In the genomic region with DNA sequence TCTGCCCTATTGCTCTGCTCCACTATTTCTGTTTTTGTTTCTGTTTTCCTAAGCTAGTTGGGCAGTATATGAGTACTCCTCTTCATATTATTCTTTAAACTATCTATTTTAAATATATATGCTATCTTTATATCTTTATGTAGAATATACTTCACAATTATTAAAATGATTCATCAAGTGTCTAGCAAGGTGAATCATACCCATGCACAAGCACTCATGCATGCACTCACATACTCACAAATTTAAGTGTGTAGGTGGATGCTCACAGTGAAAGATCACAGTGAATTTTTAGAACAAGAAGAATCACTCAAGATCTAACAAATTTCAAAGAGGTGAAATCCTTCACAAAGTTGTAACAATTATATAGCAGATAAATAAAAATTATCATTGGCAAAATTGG, we compare ENCODE assay signal across 20 cellular contexts.
A peak's percentile ranks its signal among the peaks of the same experiment; 100 is the strongest.
DNase-seq lines count a peak whose midpoint lies in the region; ATAC-seq and TF ChIP-seq lines count a peak whose summit lies in the region.
"Had no signal": no experiment of that assay in that cellular context is flagged by ENCODE, and none has a peak within 500 bp of the region (broad histone marks: within the 10 kb centered on the region; RNA-seq: fewer than 3 reads in every experiment).

No MANE protein-coding gene starts in this region.

- H3K27me3 ChIP-seq in KMS-11 (ENCODE audit: insufficient read depth, low read depth): no peaks in the 10 kb centered on the region
- H3K27me3 ChIP-seq: Peyer's patch, SJCRH30 had no signal

- TF ChIP-seq CTCF in KMS-11 (conservative IDR thresholded peaks at IDR 0.05; ENCODE audit: low read depth, low read length) (no peak), astrocyte of the cerebellum (IDR thresholded peaks at IDR 0.05; ENCODE audit: low read depth, low read length, missing control alignments) (no peak)

- no peaks in the 10 kb centered on the region for H3K79me2 ChIP-seq in KMS-11 (ENCODE audit: insufficient read depth, low read depth)

- no peak overlapping the region for H3K27ac ChIP-seq in KMS-11
- H3K27ac ChIP-seq: Peyer's patch, SJCRH30 had no signal

- peak overlapping the region; percentile 8; the same call in 1 of the 2 replicates for H3K4me2 ChIP-seq in KMS-11

- H3K4me1 ChIP-seq in KMS-11 (ENCODE audit: low read depth, poor library complexity, severe bottlenecking): peaks cover 13% of the 10 kb centered on the region
- H3K4me1 ChIP-seq: Peyer's patch had no signal

- in situ Hi-C loops in astrocyte of the cerebellum (cut with HindIII; ENCODE audit: low sequenced_read_pairs): no loop called here
- in situ Hi-C loops in G401 (cut with HindIII; ENCODE audit: low sequenced_read_pairs): no loop called here

- H3K9ac ChIP-seq in KMS-11: no peak overlapping the region

- no peaks in the 10 kb centered on the region for H4K20me1 ChIP-seq in KMS-11 (ENCODE audit: insufficient read depth)

- H2AFZ ChIP-seq in KMS-11 (ENCODE audit: low read depth): no peak overlapping the region

- DNase-seq in Daoy (ENCODE audit: low read depth) (peak; percentile 7), astrocyte of the cerebellum (ENCODE audit: low read depth) (peak; percentile 1), kidney tubule cell (ENCODE audit: low spot score) (peak; percentile 25), G401 (ENCODE audit: low spot score) (no peak)
- DNase-seq: COR-L47, DMS79, H7, HFFc6, NCI-H1092 treated with DMSO at 0.1 percent for 48 hours, NCI-H1436 treated with DMSO at 0.1 percent for 48 hours, NCI-H1930, NCI-H510A treated with DMSO at 0.1 percent for 48 hours, NCI-H82, Peyer's patch had no signal

- H3K4me3 ChIP-seq in KMS-11 (IDR thresholded peaks at IDR 0.05; ENCODE audit: insufficient read depth, low read depth, low read length) (no peak overlapping the region), astrocyte of the cerebellum (ENCODE audit: low read depth, low read length) (no peak overlapping the region)
- H3K4me3 ChIP-seq: K562, Peyer's patch, SJCRH30 had no signal

- ATAC-seq in GM21529 (IDR thresholded peaks at IDR 0.05; ENCODE audit: unreplicated experiment): no peak
- no peak for ATAC-seq in HG02571 (IDR thresholded peaks at IDR 0.05; ENCODE audit: unreplicated experiment)
- ATAC-seq in GM18858 (IDR thresholded peaks at IDR 0.05; ENCODE audit: unreplicated experiment): no peak
- ATAC-seq: K562 had no signal

- no peaks in the 10 kb centered on the region for H3K36me3 ChIP-seq in KMS-11 (ENCODE audit: insufficient read depth)
- H3K36me3 ChIP-seq: Peyer's patch, SJCRH30 had no signal
